In the genomic region with DNA sequence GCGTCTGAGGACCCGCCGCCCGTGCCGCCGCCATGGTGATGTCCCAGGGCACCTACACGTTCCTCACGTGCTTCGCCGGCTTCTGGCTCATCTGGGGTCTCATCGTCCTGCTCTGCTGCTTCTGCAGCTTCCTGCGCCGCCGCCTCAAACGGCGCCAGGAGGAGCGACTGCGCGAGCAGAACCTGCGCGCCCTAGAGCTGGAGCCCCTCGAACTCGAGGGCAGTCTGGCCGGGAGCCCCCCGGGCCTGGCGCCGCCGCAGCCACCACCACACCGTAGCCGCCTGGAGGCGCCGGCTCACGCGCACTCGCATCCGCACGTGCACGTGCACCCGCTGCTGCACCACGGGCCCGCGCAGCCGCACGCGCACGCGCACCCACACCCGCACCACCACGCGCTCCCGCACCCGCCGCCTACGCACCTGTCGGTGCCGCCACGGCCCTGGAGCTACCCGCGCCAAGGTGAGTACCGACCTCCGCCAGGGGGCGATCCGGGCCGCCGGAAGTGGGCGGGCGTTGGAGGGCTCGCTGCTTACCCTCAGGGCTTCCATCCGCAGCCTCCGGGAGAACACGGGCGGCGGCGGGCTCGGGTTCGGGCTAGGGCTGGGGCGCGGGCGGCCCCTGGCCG, we compare ENCODE assay signal across 1 cellular context.
TF ChIP-seq lines count a peak whose summit lies in the region.

No MANE protein-coding gene starts in this region.

TF ChIP-seq in SK-N-SH treated with all-trans-retinoic acid at 6 μM for 48 hours, 23 proteins besides CTCF, POLR2A, EP300 and RAD21 (continued from another document):
- no peak for TF ChIP-seq PPARA (CRISPR knock-in tag; IDR thresholded peaks at IDR 0.05; ENCODE audit: borderline replicate concordance)
- no peak for TF ChIP-seq ZC3H10 (CRISPR knock-in tag; IDR thresholded peaks at IDR 0.05)
- TF ChIP-seq TOX (CRISPR knock-in tag; IDR thresholded peaks at IDR 0.05; ENCODE audit: borderline replicate concordance): no peak
- TF ChIP-seq OSR1 (CRISPR knock-in tag; IDR thresholded peaks at IDR 0.05): no peak
